23 cellular contexts compared by ENCODE assay signal in genomic region chr1:39116116-39116607, GRCh38.
DNase-seq lines count a peak whose midpoint lies in the region; ATAC-seq, FAIRE-seq and TF ChIP-seq lines count a peak whose summit lies in the region.
"Had no signal": no experiment of that assay in that cellular context is flagged by ENCODE, and none has a peak within 500 bp of the region (broad histone marks: within the 10 kb centered on the region; RNA-seq: fewer than 3 reads in every experiment).

No MANE protein-coding gene starts in this region.

- H3K79me2 ChIP-seq in keratinocyte (ENCODE audit: control insufficient read depth, insufficient read depth, low read length) (peaks cover 96% of the 10 kb centered on the region), trophoblast cell (ENCODE audit: control insufficient read depth, insufficient read depth, low read length, poor library complexity) (peaks cover 5% of the 10 kb centered on the region)

- H3K18ac ChIP-seq in trophoblast cell (ENCODE audit: low read length), result no peak overlapping the region

- intact Hi-C loops in Panc1 (cut with micrococcal nuclease; ENCODE audit: unreplicated experiment), result no loop called here
- intact Hi-C loops in CD4-positive, alpha-beta T cell (cut with DNase I, micrococcal nuclease), result no loop called here

- 47% methylated on average over 3 of the region's 3 CpGs for WGBS in A549 (ENCODE audit: missing lambda C conversion rate)
- WGBS in trophoblast cell (ENCODE audit: extremely low coverage, insufficient coverage, insufficient read length), result no CpG with 5 or more reads among the region's 3 CpGs

- TF ChIP-seq POLR2A in A549 (IDR thresholded peaks at IDR 0.05; ENCODE audit: low read length), result no peak

- no peak for ATAC-seq in A549
- ATAC-seq in Panc1, result no peak
- ATAC-seq in HG03135 (IDR thresholded peaks at IDR 0.05; ENCODE audit: unreplicated experiment), result no peak
- no peak for ATAC-seq in CD4-positive, alpha-beta T cell (ENCODE audit: poor library complexity)

- peak overlapping the region; percentile 54 for H3K23ac ChIP-seq in trophoblast cell (ENCODE audit: low read length)

- no peaks in the 10 kb centered on the region for H3K79me1 ChIP-seq in trophoblast cell (ENCODE audit: low read length)

- no peaks in the 10 kb centered on the region for H3K27me3 Mint-ChIP-seq in CD4-positive, alpha-beta T cell
- H3K27me3 Mint-ChIP-seq: progenitor cell of endocrine pancreas had no signal

- no peak for FAIRE-seq in A549 (lab: Jason Lieb, UNC)
- FAIRE-seq in keratinocyte (lab: Jason Lieb, UNC), result no peak
- FAIRE-seq: H54 had no signal

- no peak overlapping the region for H3K4ac ChIP-seq in trophoblast cell (ENCODE audit: low read depth, low read length)

- H3K4me2 ChIP-seq in A549 (peak overlapping the region; percentile 57), keratinocyte (ENCODE audit: control insufficient read depth, extremely low read depth, insufficient read depth, low read depth, low read length) (peak overlapping the region; percentile 65), trophoblast cell (ENCODE audit: low read length) (no peak overlapping the region)
- H3K4me2 ChIP-seq: BLaER1, neural progenitor cell had no signal

- no peaks in the 10 kb centered on the region for H3K9me3 Mint-ChIP-seq in CD4-positive, alpha-beta T cell
- H3K9me3 Mint-ChIP-seq: neural progenitor cell had no signal

- no peak for TF ChIP-seq RAD21 in A549 (conservative IDR thresholded peaks at IDR 0.05 in 1 of 2, IDR thresholded peaks at IDR 0.05 in 1 of 2)

- H3K9me1 ChIP-seq in keratinocyte (ENCODE audit: control insufficient read depth, extremely low read depth, insufficient read depth, low read length), result peaks cover 12% of the 10 kb centered on the region

- BruUV-seq in Panc1 (replicated peaks; lab: Mats Ljungman, UMichigan), result no TSS peak

- in situ Hi-C loops in Panc1 (cut with HindIII; ENCODE audit: low pct_unique_long_range_greater_than_20kb, low sequenced_read_pairs), result no loop called here

- H3K27ac Mint-ChIP-seq in CD4-positive, alpha-beta T cell, result no peak overlapping the region
- H3K27ac Mint-ChIP-seq: activated naive CD8-positive, alpha-beta T cell; neural progenitor cell; progenitor cell of endocrine pancreas had no signal

- no peak overlapping the region for H4K8ac ChIP-seq in trophoblast cell (ENCODE audit: low read depth, low read length)

- no peaks in the 10 kb centered on the region for H3K27me3 ChIP-seq in Panc1 (ENCODE audit: control insufficient read depth, insufficient read depth, low read length)
- H3K27me3 ChIP-seq in keratinocyte (ENCODE audit: control insufficient read depth, extremely low read depth, insufficient read depth, low read length), result no peaks in the 10 kb centered on the region
- H3K27me3 ChIP-seq in trophoblast cell (ENCODE audit: insufficient read depth, low read length), result no peaks in the 10 kb centered on the region
- H3K27me3 ChIP-seq in CD4-positive, alpha-beta T cell (ENCODE audit: control insufficient read depth, insufficient read depth, low read length), result no peaks in the 10 kb centered on the region
- H3K27me3 ChIP-seq: BLaER1, neural progenitor cell, vagina had no signal

- no peak for TF ChIP-seq EP300 in A549 (IDR thresholded peaks at IDR 0.05)

- POLR2A ChIA-PET in A549 (lab: Yijun Ruan, JAX), result no interaction called here
- POLR2A ChIA-PET in Panc1 (lab: Charles Lee), result interaction anchor here (0.5 to 0.6 kb wide), 2 partner anchors 23 to 72 kb away, joined by 6 to 9 read pairs; no protein-coding TSS in a partner anchor
- POLR2A ChIA-PET in CD4-positive, alpha-beta T cell (lab: Charles Lee), result no interaction called here

- H3K4me3 ChIP-seq in A549 (no peak overlapping the region), Panc1 (ENCODE audit: low read depth in 2 of 2, low read length in 2 of 2) (no peak overlapping the region), keratinocyte (ENCODE audit: control insufficient read depth in 2 of 3, extremely low read depth in 1 of 3, insufficient read depth in 2 of 3, low read depth in 1 of 3, low read length in 3 of 3) (no peak overlapping the region), trophoblast cell (ENCODE audit: low read depth, low read length) (no peak overlapping the region)
- H3K4me3 ChIP-seq: BLaER1, mucosa of descending colon, neural progenitor cell, vagina had no signal

- no peak overlapping the region for H2BK5ac ChIP-seq in trophoblast cell (ENCODE audit: low read depth, low read length, poor library complexity)

- no peak overlapping the region for H3K14ac ChIP-seq in trophoblast cell (ENCODE audit: low read length)

- H3K4me1 Mint-ChIP-seq in CD4-positive, alpha-beta T cell (ENCODE audit: low read depth), result no peaks in the 10 kb centered on the region

- H4K20me1 ChIP-seq in keratinocyte (ENCODE audit: control insufficient read depth, extremely low read depth, insufficient read depth, low read length), result peaks cover 33% of the 10 kb centered on the region

- no peak overlapping the region for H3K4me3 Mint-ChIP-seq in CD4-positive, alpha-beta T cell
- H3K4me3 Mint-ChIP-seq: activated naive CD8-positive, alpha-beta T cell; neural progenitor cell had no signal

- no peak overlapping the region for H3K27ac ChIP-seq in A549
- peak overlapping the region; percentile 52 for H3K27ac ChIP-seq in Panc1 (ENCODE audit: low read length)
- H3K27ac ChIP-seq in keratinocyte (ENCODE audit: control insufficient read depth, insufficient read depth, low read length), result peak overlapping the region; percentile 74
- H3K27ac ChIP-seq in trophoblast cell (ENCODE audit: low read depth, low read length), result no peak overlapping the region
- H3K27ac ChIP-seq in CD4-positive, alpha-beta T cell (ENCODE audit: low read depth, low read length), result no peak overlapping the region
- H3K27ac ChIP-seq: BLaER1, neural progenitor cell, vagina had no signal

- no peak overlapping the region for H4K12ac ChIP-seq in trophoblast cell (ENCODE audit: low read depth, low read length)

- dilution Hi-C loops in keratinocyte (cut with MboI; ENCODE audit: extremely low pct_ligation_motif_present, low sequenced_read_pairs), result no loop called here

- H3K9me3 ChIP-seq in A549 (no peaks in the 10 kb centered on the region), Panc1 (ENCODE audit: control insufficient read depth, insufficient read depth, low read depth, low read length) (no peaks in the 10 kb centered on the region), keratinocyte (ENCODE audit: control insufficient read depth, low read depth, low read length) (no peaks in the 10 kb centered on the region), trophoblast cell (ENCODE audit: insufficient read depth, low read depth, low read length) (no peaks in the 10 kb centered on the region)
- no peaks in the 10 kb centered on the region for H3K9me3 ChIP-seq in CD4-positive, alpha-beta T cell (ENCODE audit: control insufficient read depth, low read length)
- H3K9me3 ChIP-seq: BLaER1, Caco-2, mucosa of descending colon, vagina had no signal

- H3K36me3 ChIP-seq in Panc1 (ENCODE audit: control insufficient read depth, insufficient read depth, low read length), result no peaks in the 10 kb centered on the region
- peaks cover 0 to 13% of the 10 kb centered on the region in 2 experiments for H3K36me3 ChIP-seq in keratinocyte (ENCODE audit: control insufficient read depth in 2 of 2, extremely low read depth in 1 of 2, insufficient read depth in 2 of 2, low read length in 2 of 2)
- peaks cover 0 to 3% of the 10 kb centered on the region in 2 experiments for H3K36me3 ChIP-seq in trophoblast cell (ENCODE audit: control insufficient read depth in 1 of 2, insufficient read depth in 2 of 2, low read length in 2 of 2)
- H3K36me3 ChIP-seq: vagina had no signal

- no peak overlapping the region for H2BK120ac ChIP-seq in trophoblast cell (ENCODE audit: insufficient read depth, low read length, poor library complexity)

- CTCF ChIA-PET in A549 (lab: Yijun Ruan, JAX), result interaction anchor here (0.6 to 2.2 kb wide), 3 partner anchors 11 to 142 kb away, joined by 3 to 8 read pairs (median 8); no protein-coding TSS in a partner anchor
- CTCF ChIA-PET in Panc1 (lab: Charles Lee), result no interaction called here
- CTCF ChIA-PET in CD4-positive, alpha-beta T cell (lab: Charles Lee), result no interaction called here

- H4K91ac ChIP-seq in trophoblast cell (ENCODE audit: low read depth, low read length), result no peak overlapping the region

- no peak overlapping the region for H2AFZ ChIP-seq in keratinocyte (ENCODE audit: control insufficient read depth, low read length)
- no peak overlapping the region for H2AFZ ChIP-seq in trophoblast cell (ENCODE audit: insufficient read depth, low read length, poor library complexity)
- H2AFZ ChIP-seq: neural progenitor cell had no signal

- no peak for DNase-seq in A549 (ENCODE audit: low read depth in 1 of 2, low spot score in 1 of 2)
- no peak for DNase-seq in Panc1 (ENCODE audit: low read depth, low spot score)
- DNase-seq in keratinocyte (ENCODE audit: low read depth, low spot score), result no peak
- no peak for DNase-seq in trophoblast cell
- no peak for DNase-seq in CD4-positive, alpha-beta T cell
- no peak for DNase-seq in EL
- DNase-seq in HuH-7 (ENCODE audit: low spot score), result no peak
- DNase-seq: activated CD4-positive, alpha-beta T cell treated with anti-CD3 and anti-CD28 coated beads, Interleukin-2, amount 50 U/mL, for 1 hour; Caco-2; DMS79; erythroblast; NCI-H1092 treated with DMSO at 0.1 percent for 48 hours; NCI-H187 treated with DMSO at 0.1 percent for 48 hours; NCI-H69; RPMI8226 had no signal

- H3K4me1 ChIP-seq in A549 (peaks cover 49% of the 10 kb centered on the region), Panc1 (ENCODE audit: control insufficient read depth, insufficient read depth, low read length) (peaks cover 49% of the 10 kb centered on the region), keratinocyte (ENCODE audit: control insufficient read depth, extremely low read depth, insufficient read depth, low read length) (peaks cover 69% of the 10 kb centered on the region), trophoblast cell (ENCODE audit: control insufficient read depth in 1 of 2, insufficient read depth in 2 of 2, low read length in 2 of 2) (peaks cover 8 to 15% of the 10 kb centered on the region in 2 experiments)

- no peak overlapping the region for H2BK12ac ChIP-seq in trophoblast cell (ENCODE audit: low read length)

- H2AK5ac ChIP-seq in trophoblast cell (ENCODE audit: low read length), result no peak overlapping the region

- TF ChIP-seq CTCF in A549 (IDR thresholded peaks at IDR 0.05) (no peak), Panc1 (IDR thresholded peaks at IDR 0.05) (no peak), keratinocyte (optimal IDR thresholded peaks at IDR 0.05 in 1 of 3, IDR thresholded peaks at IDR 0.05 in 1 of 3, conservative IDR thresholded peaks at IDR 0.05 in 1 of 3; ENCODE audit: extremely low read depth in 1 of 3, insufficient read depth in 2 of 3, low read length in 3 of 3) (no peak)
- TF ChIP-seq CTCF in CD4-positive, alpha-beta T cell (IDR thresholded peaks at IDR 0.05), result no peak

- no peak overlapping the region for H3K9ac ChIP-seq in keratinocyte (ENCODE audit: control insufficient read depth, extremely low read depth, insufficient read depth, low read length)
- no peak overlapping the region for H3K9ac ChIP-seq in trophoblast cell (ENCODE audit: low read length)
- H3K9ac ChIP-seq: BLaER1, neural progenitor cell had no signal

- H3K36me3 Mint-ChIP-seq in CD4-positive, alpha-beta T cell (ENCODE audit: low read depth), result no peaks in the 10 kb centered on the region

TF ChIP-seq in A549, 52 proteins besides CTCF, POLR2A, EP300 and RAD21 (continues in another document):
- no peak for TF ChIP-seq CHD4 (IDR thresholded peaks at IDR 0.05; ENCODE audit: borderline replicate concordance)

Comparison
In these comparisons a context has a peak if more than half of its experiments do, and no peak if none do; other contexts are left out.
1. H3K27ac ChIP-seq: peak in Panc1 (single experiment) and keratinocyte (single experiment); none in A549 (0 of 2), trophoblast cell (single experiment) and CD4-positive, alpha-beta T cell (single experiment).